In the genomic region with DNA sequence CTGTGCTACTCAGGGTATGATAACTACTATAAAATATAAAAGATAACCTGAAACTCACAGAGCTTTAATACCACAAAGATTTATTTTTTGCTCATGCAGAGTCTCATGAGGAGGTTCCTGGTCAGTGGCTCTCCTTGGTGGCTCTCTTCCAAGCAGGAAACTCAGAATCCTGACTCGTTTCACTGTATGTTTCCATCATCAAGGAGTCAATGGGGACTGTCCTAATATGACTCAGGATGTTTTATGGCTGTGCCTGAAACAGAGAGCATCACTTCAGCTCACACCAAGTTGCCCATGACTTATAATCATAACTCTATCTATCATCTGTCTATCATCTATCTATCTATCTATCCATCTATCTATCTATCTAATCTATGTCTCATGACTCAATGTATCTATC, we compare ENCODE assay signal across 25 cellular contexts.
"Had no signal": no experiment of that assay in that cellular context is flagged by ENCODE, and none has a peak within 500 bp of the region (broad histone marks: within the 10 kb centered on the region; RNA-seq: fewer than 3 reads in every experiment).

No MANE protein-coding gene starts in this region.

- H3K36me3 ChIP-seq: cardiac muscle cell, MG63 had no signal

- H3K27me3 ChIP-seq: cardiac muscle cell, MG63 had no signal

- DNase-seq: activated CD4-positive, alpha-beta T cell treated with anti-CD3 and anti-CD28 coated beads for 48 hours; activated CD4-positive, alpha-beta T cell treated with anti-CD3 and anti-CD28 coated beads, Interleukin-2, amount 50 U/mL, for 4 hours; activated CD4-positive, CD25-positive, alpha-beta regulatory T cell treated with anti-CD3 and anti-CD28 coated beads, Interleukin-2, amount 50 U/mL, for 72 hours; activated CD8-positive, alpha-beta memory T cell treated with anti-CD3 and anti-CD28 coated beads, Interleukin-2, amount 50 U/mL, for 48 hours; activated CD8-positive, alpha-beta T cell treated with anti-CD3 and anti-CD28 coated beads, Interleukin-2, amount 10 ng/mL, durations not matched to agents 7 days and 5 days; activated effector memory CD4-positive, alpha-beta T cell treated with anti-CD3 and anti-CD28 coated beads, Interleukin-2, amount 50 U/mL, for 16 hours; activated naive CD4-positive, alpha-beta T cell treated with Interleukin-2 at 50 U/mL for 16 hours; activated naive CD8-positive, alpha-beta T cell treated with anti-CD3 and anti-CD28 coated beads, Interleukin-2, amount 50 U/mL, for 24 hours; activated T-cell treated with anti-CD3 and anti-CD28 coated beads, Interleukin-2, amount 50 U/mL, for 1 hour; amygdala; KG1; MG63; MV-4-11; NCI-H1092 treated with DMSO at 0.1 percent for 48 hours; NCI-H1417 treated with DMSO at 0.1 percent for 48 hours; NCI-H1694; NCI-H2029; NCI-H510A treated with DMSO at 0.1 percent for 48 hours; NCI-H69; SHP77; T-helper 17 cell; T-helper 9 cell had no signal

- ATAC-seq: activated CD8-positive, alpha-beta T cell treated with anti-CD3 and anti-CD28 coated beads, Interleukin-2, amount 10 ng/mL, durations not matched to agents 7 days and 5 days; activated naive CD4-positive, alpha-beta T cell treated with anti-CD3 and anti-CD28 coated beads, Interleukin-2, amount 50 U/mL, for 72 hours; activated naive CD8-positive, alpha-beta T cell treated with anti-CD3 and anti-CD28 coated beads, Interleukin-2, amount 50 U/mL, for 24 hours; T-helper 17 cell; WTC11 had no signal

- H3K9me3 ChIP-seq: MG63 had no signal

- H3K4me3 ChIP-seq: cardiac muscle cell, MG63 had no signal

- H3K27ac ChIP-seq: cardiac muscle cell had no signal
